ENCODE assay signal across 30 cellular contexts in the genomic region with DNA sequence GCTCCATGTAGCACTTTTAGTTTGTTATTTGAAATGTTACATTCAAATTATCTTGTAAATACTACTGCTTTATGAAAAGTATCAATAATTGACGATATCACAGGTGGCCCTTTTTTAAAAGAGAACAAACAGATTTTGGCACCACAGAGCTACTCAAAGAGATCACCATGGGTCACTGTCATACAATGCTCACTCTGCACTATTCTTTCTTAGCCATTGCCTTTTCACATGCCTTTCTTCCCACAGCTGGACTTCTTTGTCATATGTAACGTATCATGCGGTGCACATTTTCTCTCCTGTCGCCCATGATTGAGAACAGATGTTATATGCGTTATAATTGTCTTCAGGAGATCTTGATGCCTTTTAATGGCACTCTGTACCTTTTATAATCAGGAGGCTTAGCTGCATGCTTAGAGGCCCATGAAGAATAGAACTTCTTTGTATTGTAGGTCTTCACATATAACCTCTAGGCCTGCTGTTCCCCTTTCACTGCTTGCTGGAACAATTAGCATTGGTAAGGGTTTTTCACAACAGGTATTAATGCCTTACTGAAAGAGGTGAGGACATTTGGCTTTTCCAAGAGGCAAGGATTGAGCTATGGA.
A peak's percentile ranks its signal among the peaks of the same experiment; 100 is the strongest.
DNase-seq lines count a peak whose midpoint lies in the region; ATAC-seq and TF ChIP-seq lines count a peak whose summit lies in the region.
"Had no signal": no experiment of that assay in that cellular context is flagged by ENCODE, and none has a peak within 500 bp of the region (broad histone marks: within the 10 kb centered on the region; RNA-seq: fewer than 3 reads in every experiment).

No MANE protein-coding gene starts in this region.

- no peak overlapping the region; the same call in 1 of the 2 replicates for H3K27ac ChIP-seq in GM23338 (ENCODE audit: low read depth)
- no peak overlapping the region for H3K27ac ChIP-seq in iPS-18a (ENCODE audit: low read length)
- no peak overlapping the region for H3K27ac ChIP-seq in body of pancreas
- H3K27ac ChIP-seq: pancreas, right atrium auricular region, RWPE1, stomach had no signal

- no peak overlapping the region for H3K9ac ChIP-seq in iPS-18a (ENCODE audit: low read length)

- no peak overlapping the region for H2AFZ ChIP-seq in GM23338

- intact Hi-C loops in body of pancreas (cut with DNase I) = no loop called here

- H3K27me3 ChIP-seq in GM23338 (ENCODE audit: insufficient read depth) (no peaks in the 10 kb centered on the region), iPS-18a (ENCODE audit: control insufficient read depth, insufficient read depth, low read length) (no peaks in the 10 kb centered on the region), body of pancreas (no peaks in the 10 kb centered on the region)
- H3K27me3 ChIP-seq: BE2C, pancreas, right atrium auricular region, stomach had no signal

- TF ChIP-seq POLR2A in body of pancreas (IDR thresholded peaks at IDR 0.05) = no peak

- no peak overlapping the region; the same call in 1 of the 2 replicates for H3K4me2 ChIP-seq in GM23338
- H3K4me2 ChIP-seq: smooth muscle cell had no signal

- TF ChIP-seq CTCF in GM23338 (conservative IDR thresholded peaks at IDR 0.05; ENCODE audit: low read depth in 2 of 2) (no peak), body of pancreas (IDR thresholded peaks at IDR 0.05) (no peak)

- H3F3A ChIP-seq in GM23338 (replicated peaks; ENCODE audit: low read depth) = no peaks in the 10 kb centered on the region

- 46 to 51% methylated on average over 5 of the region's 5 CpGs for WGBS in body of pancreas, 2 donors

- 0 out of 2 replicates have a peak, but pooled peaks cover under 1% of the 10 kb centered on the region for H3K36me3 ChIP-seq in GM23338 (ENCODE audit: insufficient read depth)
- no peaks in the 10 kb centered on the region for H3K36me3 ChIP-seq in iPS-18a (ENCODE audit: control insufficient read depth, low read depth, low read length)
- no peaks in the 10 kb centered on the region for H3K36me3 ChIP-seq in body of pancreas (replicated peaks in 1 of 2; ENCODE audit: insufficient read depth in 1 of 2, low read depth in 2 of 2)
- H3K36me3 ChIP-seq: BE2C, pancreas, right atrium auricular region, stomach had no signal

- peaks cover 24% of the 10 kb centered on the region for H3K4me1 Mint-ChIP-seq in GM23338
- H3K4me1 Mint-ChIP-seq: activated naive CD4-positive, alpha-beta T cell treated with anti-CD3 and anti-CD28 coated beads, Interleukin-2, amount 50 U/mL, for 24 hours had no signal

- no peaks in the 10 kb centered on the region for H3K9me2 ChIP-seq in GM23338 (ENCODE audit: insufficient read depth)

- DNase-seq in GM23338 (ENCODE audit: low spot score) (peak; percentile 63), NCI-H146 treated with DMSO at 0.1 percent for 48 hours (lab: John Stamatoyannopoulos, UW; ENCODE audit: unreplicated experiment) (peak; percentile 64), NCI-H69 (lab: John Stamatoyannopoulos, UW) (peak; percentile 99), NCI-H1048 (lab: John Stamatoyannopoulos, UW) (no peak), pons (ENCODE audit: low spot score) (no peak), body of pancreas (no peak)
- DNase-seq: ACHN; activated CD4-positive, alpha-beta memory T cell treated with anti-CD3 and anti-CD28 coated beads for 36 hours; activated CD8-positive, alpha-beta memory T cell treated with anti-CD3 and anti-CD28 coated beads, Interleukin-2, amount 50 U/mL, for 4 hours; BE2C; DMS79; effector CD8-positive, alpha-beta T cell; GF-D8; IMR-90; mucosa of descending colon; NCI-H1092 treated with DMSO at 0.1 percent for 48 hours; pancreas; stimulated activated CD4-positive, alpha-beta T cell treated with anti-CD3 and anti-CD28 coated beads, Interleukin-1b, Interleukin-23, amount 100 ng/mL, for 48 hours; stimulated activated CD8-positive, alpha-beta memory T cell treated with anti-CD3 and anti-CD28 coated beads, Interleukin-4, amount 100 ng/mL, for 48 hours; stomach; T-helper 1 cell; trophoblast cell had no signal

- H3K9me3 ChIP-seq in iPS-18a (ENCODE audit: control insufficient read depth, low read depth, low read length) (peaks cover 14% of the 10 kb centered on the region), body of pancreas (no peaks in the 10 kb centered on the region)
- H3K9me3 ChIP-seq: BE2C, mucosa of descending colon, pancreas had no signal

- no peaks in the 10 kb centered on the region for H4K20me1 ChIP-seq in GM23338 (replicated peaks; ENCODE audit: insufficient read depth)

- H3K36me3 Mint-ChIP-seq in GM23338 (ENCODE audit: low read depth) = peaks cover 12% of the 10 kb centered on the region; the same call in 2 of the 3 replicates
- H3K36me3 Mint-ChIP-seq: activated CD4-positive, alpha-beta memory T cell treated with anti-CD3 and anti-CD28 coated beads for 36 hours; activated naive CD4-positive, alpha-beta T cell treated with anti-CD3 and anti-CD28 coated beads, Interleukin-2, amount 50 U/mL, for 24 hours had no signal

- H3K79me2 ChIP-seq in GM23338 (replicated peaks; ENCODE audit: insufficient read depth) = no peaks in the 10 kb centered on the region

- peaks cover 10% of the 10 kb centered on the region; the same call in 1 of the 2 replicates for H3K4me1 ChIP-seq in GM23338 (ENCODE audit: insufficient read depth)
- H3K4me1 ChIP-seq in iPS-18a (ENCODE audit: control insufficient read depth, low read depth, low read length) = peaks cover 29% of the 10 kb centered on the region
- no peaks in the 10 kb centered on the region for H3K4me1 ChIP-seq in body of pancreas
- H3K4me1 ChIP-seq: pancreas, right atrium auricular region, stomach had no signal

- H3K4me3 Mint-ChIP-seq in GM23338 = no peak overlapping the region
- H3K4me3 Mint-ChIP-seq: activated CD4-positive, alpha-beta memory T cell treated with anti-CD3 and anti-CD28 coated beads for 36 hours; activated naive CD4-positive, alpha-beta T cell treated with anti-CD3 and anti-CD28 coated beads, Interleukin-2, amount 50 U/mL, for 24 hours; natural killer cell treated with Interleukin-12 subunit alpha and Interleukin-12 subunit beta and Interleukin-15 and Interleukin-18, amount 100 ng/mL, for 72 hours had no signal

- peaks cover 18% of the 10 kb centered on the region for H3K9me3 Mint-ChIP-seq in GM23338

- peaks cover 3% of the 10 kb centered on the region for H3K27me3 Mint-ChIP-seq in GM23338 (ENCODE audit: insufficient read depth, low read depth, poor library complexity)
- H3K27me3 Mint-ChIP-seq: activated CD4-positive, alpha-beta memory T cell treated with anti-CD3 and anti-CD28 coated beads for 36 hours; activated naive CD4-positive, alpha-beta T cell treated with anti-CD3 and anti-CD28 coated beads, Interleukin-2, amount 50 U/mL, for 24 hours; natural killer cell treated with Interleukin-12 subunit alpha and Interleukin-12 subunit beta and Interleukin-15 and Interleukin-18, amount 100 ng/mL, for 72 hours had no signal

- peak overlapping the region; percentile 25 for H3K27ac Mint-ChIP-seq in GM23338
- H3K27ac Mint-ChIP-seq: activated CD4-positive, alpha-beta memory T cell treated with anti-CD3 and anti-CD28 coated beads for 36 hours; activated naive CD4-positive, alpha-beta T cell treated with anti-CD3 and anti-CD28 coated beads, Interleukin-2, amount 50 U/mL, for 24 hours; natural killer cell treated with Interleukin-12 subunit alpha and Interleukin-12 subunit beta and Interleukin-15 and Interleukin-18, amount 100 ng/mL, for 72 hours had no signal

- ATAC-seq in GM23338 (peak; percentile 97), body of pancreas (no peak), HG03460 (IDR thresholded peaks at IDR 0.05; ENCODE audit: unreplicated experiment) (no peak)
- ATAC-seq: activated CD4-positive, CD25-positive, alpha-beta regulatory T cell treated with anti-CD3 and anti-CD28 coated beads, Interleukin-2, amount 50 U/mL, for 24 hours; mucosa of descending colon; natural killer cell treated with Interleukin-12 subunit alpha and Interleukin-12 subunit beta and Interleukin-15 and Interleukin-18, amount 100 ng/mL, for 72 hours; pancreas had no signal

- H3K4me3 ChIP-seq in GM23338 (no peak overlapping the region), iPS-18a (ENCODE audit: low read length) (peak overlapping the region; percentile 39), body of pancreas (no peak overlapping the region)
- H3K4me3 ChIP-seq: mucosa of descending colon, pancreas, right atrium auricular region, smooth muscle cell, stomach had no signal

TF ChIP-seq in GM23338, 12 proteins besides CTCF, POLR2A, EP300 and RAD21 (continues in another document):
- no peak for TF ChIP-seq JUNB (IDR thresholded peaks at IDR 0.05; ENCODE audit: unreplicated experiment)
- TF ChIP-seq ZNF331 (CRISPR knock-in tag; IDR thresholded peaks at IDR 0.05; ENCODE audit: low read depth) = no peak
- no peak for TF ChIP-seq POLR2AphosphoS5 (IDR thresholded peaks at IDR 0.05; ENCODE audit: low read depth)
- TF ChIP-seq EZH2phosphoT487 (IDR thresholded peaks at IDR 0.05; ENCODE audit: unreplicated experiment) = no peak
- TF ChIP-seq EZH2 (IDR thresholded peaks at IDR 0.05; ENCODE audit: low read depth, unreplicated experiment) = no peak
- TF ChIP-seq, protein P1, sequence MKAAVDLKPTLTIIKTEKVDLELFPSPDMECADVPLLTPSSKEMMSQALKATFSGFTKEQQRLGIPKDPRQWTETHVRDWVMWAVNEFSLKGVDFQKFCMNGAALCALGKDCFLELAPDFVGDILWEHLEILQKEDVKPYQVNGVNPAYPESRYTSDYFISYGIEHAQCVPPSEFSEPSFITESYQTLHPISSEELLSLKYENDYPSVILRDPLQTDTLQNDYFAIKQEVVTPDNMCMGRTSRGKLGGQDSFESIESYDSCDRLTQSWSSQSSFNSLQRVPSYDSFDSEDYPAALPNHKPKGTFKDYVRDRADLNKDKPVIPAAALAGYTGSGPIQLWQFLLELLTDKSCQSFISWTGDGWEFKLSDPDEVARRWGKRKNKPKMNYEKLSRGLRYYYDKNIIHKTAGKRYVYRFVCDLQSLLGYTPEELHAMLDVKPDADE (IDR thresholded peaks at IDR 0.05) = no peak

Comparison
In these comparisons a context has a peak if more than half of its experiments do, and no peak if none do; other contexts are left out.
1. DNase-seq: peak in GM23338 (single experiment), NCI-H146 treated with DMSO at 0.1 percent for 48 hours (single experiment) and NCI-H69 (single experiment); none in NCI-H1048 (single experiment), pons (single experiment) and body of pancreas (0 of 4).